9 cellular contexts compared by ENCODE assay signal in genomic region chr3:140050977-140051957, GRCh38.
DNase-seq lines count a peak whose midpoint lies in the region; ATAC-seq and TF ChIP-seq lines count a peak whose summit lies in the region.
"Had no signal": no experiment of that assay in that cellular context is flagged by ENCODE, and none has a peak within 500 bp of the region (broad histone marks: within the 10 kb centered on the region; RNA-seq: fewer than 3 reads in every experiment).

No MANE protein-coding gene starts in this region.

- peak; percentile 2 to 3 for DNase-seq in activated CD4-positive, alpha-beta T cell treated with anti-CD3 and anti-CD28 coated beads, Interleukin-2, amount 50 U/mL, for 48 hours
- DNase-seq in activated CD4-positive, alpha-beta T cell treated with anti-CD3 and anti-CD28 coated beads for 1 hour, result no peak
- DNase-seq in NOMO-1 treated with DMSO at 0.1 percent for 48 hours (lab: John Stamatoyannopoulos, UW; ENCODE audit: unreplicated experiment) (peak; percentile 40), fibroblast of villous mesenchyme (ENCODE audit: low read depth) (no peak), superior temporal gyrus (ENCODE audit: extremely low spot score) (peak; percentile 69), left lung (no peak)
- DNase-seq in activated CD4-positive, alpha-beta T cell treated with anti-CD3 and anti-CD28 coated beads, Interleukin-2, amount 10 ng/mL, durations not matched to agents 7 days and 5 days, result no peak
- DNase-seq in stimulated activated CD4-positive, alpha-beta T cell treated with anti-CD3 and anti-CD28 coated beads, Interleukin-4, amount 100 ng/mL, for 4 hours, result no peak
- DNase-seq: CD4-positive, alpha-beta memory T cell had no signal

- no peak overlapping the region for H3K27ac ChIP-seq in left lung

- H3K36me3 ChIP-seq in left lung, result no peaks in the 10 kb centered on the region

- no peaks in the 10 kb centered on the region for H3K27me3 ChIP-seq in left lung

- TF ChIP-seq CTCF in fibroblast of villous mesenchyme (IDR thresholded peaks at IDR 0.05; ENCODE audit: insufficient read depth, low read depth, low read length) (peak; percentile 18), left lung (IDR thresholded peaks at IDR 0.05) (no peak)

- POLR2A ChIA-PET in activated CD4-positive, alpha-beta T cell treated with anti-CD3 and anti-CD28 coated beads, Interleukin-2, amount 10 ng/mL, durations not matched to agents 7 days and 5 days (lab: Charles Lee), result no interaction called here

- CTCF ChIA-PET in activated CD4-positive, alpha-beta T cell treated with anti-CD3 and anti-CD28 coated beads, Interleukin-2, amount 10 ng/mL, durations not matched to agents 7 days and 5 days (lab: Charles Lee), result no interaction called here

- no peaks in the 10 kb centered on the region for H3K4me1 ChIP-seq in left lung

- no peak overlapping the region for H3K4me3 Mint-ChIP-seq in activated CD4-positive, alpha-beta T cell treated with anti-CD3 and anti-CD28 coated beads, Interleukin-2, amount 10 ng/mL, durations not matched to agents 7 days and 5 days
- H3K4me3 Mint-ChIP-seq: CD4-positive, alpha-beta memory T cell had no signal

- H3K27me3 Mint-ChIP-seq in activated CD4-positive, alpha-beta T cell treated with anti-CD3 and anti-CD28 coated beads, Interleukin-2, amount 10 ng/mL, durations not matched to agents 7 days and 5 days, result no peaks in the 10 kb centered on the region

- no peak overlapping the region for H3K27ac Mint-ChIP-seq in activated CD4-positive, alpha-beta T cell treated with anti-CD3 and anti-CD28 coated beads, Interleukin-2, amount 10 ng/mL, durations not matched to agents 7 days and 5 days
- H3K27ac Mint-ChIP-seq: CD4-positive, alpha-beta memory T cell had no signal

- H3K4me3 ChIP-seq in fibroblast of villous mesenchyme (ENCODE audit: low read depth, low read length) (no peak overlapping the region), left lung (no peak overlapping the region)

- no peaks in the 10 kb centered on the region for H3K9me3 Mint-ChIP-seq in activated CD4-positive, alpha-beta T cell treated with anti-CD3 and anti-CD28 coated beads, Interleukin-2, amount 10 ng/mL, durations not matched to agents 7 days and 5 days

- H3K36me3 Mint-ChIP-seq in activated CD4-positive, alpha-beta T cell treated with anti-CD3 and anti-CD28 coated beads, Interleukin-2, amount 10 ng/mL, durations not matched to agents 7 days and 5 days (ENCODE audit: low read depth), result no peaks in the 10 kb centered on the region
- H3K36me3 Mint-ChIP-seq: CD4-positive, alpha-beta memory T cell had no signal

- peaks cover 0 to 2% of the 10 kb centered on the region in 2 donors for H3K9me3 ChIP-seq in left lung

- intact Hi-C loops in left lung (cut with DNase I), result no loop called here

- H3K4me1 Mint-ChIP-seq in activated CD4-positive, alpha-beta T cell treated with anti-CD3 and anti-CD28 coated beads, Interleukin-2, amount 10 ng/mL, durations not matched to agents 7 days and 5 days, result no peaks in the 10 kb centered on the region
- H3K4me1 Mint-ChIP-seq: CD4-positive, alpha-beta memory T cell had no signal

- ATAC-seq in left lung, result no peak

Comparison
In these comparisons a context has a peak if more than half of its experiments do, and no peak if none do; other contexts are left out.
1. DNase-seq: peak in activated CD4-positive, alpha-beta T cell treated with anti-CD3 and anti-CD28 coated beads, Interleukin-2, amount 50 U/mL, for 48 hours (2 of 2), NOMO-1 treated with DMSO at 0.1 percent for 48 hours (single experiment) and superior temporal gyrus (single experiment); none in activated CD4-positive, alpha-beta T cell treated with anti-CD3 and anti-CD28 coated beads for 1 hour (single experiment), fibroblast of villous mesenchyme (single experiment), left lung (0 of 2), activated CD4-positive, alpha-beta T cell treated with anti-CD3 and anti-CD28 coated beads, Interleukin-2, amount 10 ng/mL, durations not matched to agents 7 days and 5 days (single experiment) and stimulated activated CD4-positive, alpha-beta T cell treated with anti-CD3 and anti-CD28 coated beads, Interleukin-4, amount 100 ng/mL, for 4 hours (0 of 2).